In genomic region chr2:69615078-69615630, GRCh38 we compare ENCODE assay signal across 23 cellular contexts. TPM values are rescaled to one million over a fixed set of nuclear protein-coding genes. Genes with fewer than 3 reads are reported as not detected.
DNase-seq lines count a peak whose midpoint lies in the region; ATAC-seq, FAIRE-seq and TF ChIP-seq lines count a peak whose summit lies in the region.
"Had no signal": no experiment of that assay in that cellular context is flagged by ENCODE, and none has a peak within 500 bp of the region (broad histone marks: within the 10 kb centered on the region; RNA-seq: fewer than 3 reads in every experiment).

No MANE protein-coding gene starts in this region.

- no peak overlapping the region for H3K4me3 Mint-ChIP-seq in activated CD4-positive, alpha-beta T cell treated with anti-CD3 and anti-CD28 coated beads, Interleukin-2, amount 10 ng/mL, durations not matched to agents 24 days and 14 days
- no peak overlapping the region for H3K4me3 Mint-ChIP-seq in activated naive CD8-positive, alpha-beta T cell treated with anti-CD3 and anti-CD28 coated beads, Interleukin-2, amount 50 U/mL, for 24 hours
- H3K4me3 Mint-ChIP-seq: IgD-negative memory B cell; naive B cell; T-helper 1 cell treated with Interleukin-12 subunit alpha and Interleukin-12 subunit beta and Interleukin-4 antibody, amounts not matched to agents 30 μg/mL and 1 μg/mL, for 36 hours had no signal

- no peak for ATAC-seq in activated naive CD8-positive, alpha-beta T cell treated with anti-CD3 and anti-CD28 coated beads, Interleukin-2, amount 50 U/mL, for 24 hours

- peaks cover 29% of the 10 kb centered on the region for H3K4me1 Mint-ChIP-seq in activated CD4-positive, alpha-beta T cell treated with anti-CD3 and anti-CD28 coated beads, Interleukin-2, amount 10 ng/mL, durations not matched to agents 24 days and 14 days
- peaks cover 9% of the 10 kb centered on the region for H3K4me1 Mint-ChIP-seq in activated naive CD8-positive, alpha-beta T cell treated with anti-CD3 and anti-CD28 coated beads, Interleukin-2, amount 50 U/mL, for 24 hours

- FAIRE-seq in D721Med (lab: Jason Lieb, UNC), result no peak
- FAIRE-seq: kidney had no signal

- H3K4me1 ChIP-seq in osteoblast (ENCODE audit: insufficient read depth, low read length), result peaks cover 15% of the 10 kb centered on the region

- peaks cover 98% of the 10 kb centered on the region for H3K79me2 ChIP-seq in osteoblast (ENCODE audit: insufficient read depth, low read length)

- no peak overlapping the region for H3K4me2 ChIP-seq in osteoblast (ENCODE audit: insufficient read depth, low read length)

- no peaks in the 10 kb centered on the region for H3K9me3 ChIP-seq in osteoblast (ENCODE audit: low read depth, low read length)
- H3K9me3 ChIP-seq: ascending aorta had no signal

- H3K36me3 ChIP-seq in osteoblast (ENCODE audit: insufficient read depth, low read length), result no peaks in the 10 kb centered on the region
- H3K36me3 ChIP-seq: ascending aorta had no signal

- H3K27ac Mint-ChIP-seq in activated CD4-positive, alpha-beta T cell treated with anti-CD3 and anti-CD28 coated beads, Interleukin-2, amount 10 ng/mL, durations not matched to agents 24 days and 14 days, result peak overlapping the region; percentile 55
- peak overlapping the region; percentile 71 for H3K27ac Mint-ChIP-seq in activated naive CD8-positive, alpha-beta T cell treated with anti-CD3 and anti-CD28 coated beads, Interleukin-2, amount 50 U/mL, for 24 hours
- H3K27ac Mint-ChIP-seq: IgD-negative memory B cell; naive B cell; progenitor cell of endocrine pancreas; T-helper 1 cell treated with Interleukin-12 subunit alpha and Interleukin-12 subunit beta and Interleukin-4 antibody, amounts not matched to agents 30 μg/mL and 1 μg/mL, for 36 hours had no signal

- H3K4me3 ChIP-seq in osteoblast (ENCODE audit: insufficient read depth, low read length), result no peak overlapping the region
- H3K4me3 ChIP-seq: ascending aorta; BLaER1 treated with 17β-estradiol and CSF1 and Interleukin-3, amounts not matched to agents 10 nM and 100 nM had no signal

- H3K36me3 Mint-ChIP-seq in activated CD4-positive, alpha-beta T cell treated with anti-CD3 and anti-CD28 coated beads, Interleukin-2, amount 10 ng/mL, durations not matched to agents 24 days and 14 days (ENCODE audit: low read depth), result peaks cover 55% of the 10 kb centered on the region
- peaks cover 48% of the 10 kb centered on the region for H3K36me3 Mint-ChIP-seq in activated naive CD8-positive, alpha-beta T cell treated with anti-CD3 and anti-CD28 coated beads, Interleukin-2, amount 50 U/mL, for 24 hours (ENCODE audit: low read depth)
- H3K36me3 Mint-ChIP-seq: naive B cell had no signal

- no peaks in the 10 kb centered on the region for H3K27me3 ChIP-seq in osteoblast (ENCODE audit: insufficient read depth, low read length)
- H3K27me3 ChIP-seq: ascending aorta; BLaER1 treated with 17β-estradiol and CSF1 and Interleukin-3, amounts not matched to agents 10 nM and 100 nM had no signal

- H3K9me3 Mint-ChIP-seq in activated CD4-positive, alpha-beta T cell treated with anti-CD3 and anti-CD28 coated beads, Interleukin-2, amount 10 ng/mL, durations not matched to agents 24 days and 14 days, result peaks cover 18% of the 10 kb centered on the region
- H3K9me3 Mint-ChIP-seq in activated naive CD8-positive, alpha-beta T cell treated with anti-CD3 and anti-CD28 coated beads, Interleukin-2, amount 50 U/mL, for 24 hours, result peaks cover 12% of the 10 kb centered on the region

- peak overlapping the region; percentile 12 for H3K27ac ChIP-seq in osteoblast (ENCODE audit: low read depth, low read length)
- H3K27ac ChIP-seq: ascending aorta; BLaER1 treated with 17β-estradiol and CSF1 and Interleukin-3, amounts not matched to agents 10 nM and 100 nM had no signal

- H4K20me1 ChIP-seq in osteoblast (ENCODE audit: insufficient read depth, low read length), result peaks cover 78% of the 10 kb centered on the region

- H2AFZ ChIP-seq in osteoblast (ENCODE audit: low read length), result no peak overlapping the region

- no peaks in the 10 kb centered on the region for H3K27me3 Mint-ChIP-seq in activated CD4-positive, alpha-beta T cell treated with anti-CD3 and anti-CD28 coated beads, Interleukin-2, amount 10 ng/mL, durations not matched to agents 24 days and 14 days
- no peaks in the 10 kb centered on the region for H3K27me3 Mint-ChIP-seq in activated naive CD8-positive, alpha-beta T cell treated with anti-CD3 and anti-CD28 coated beads, Interleukin-2, amount 50 U/mL, for 24 hours
- H3K27me3 Mint-ChIP-seq: naive B cell, progenitor cell of endocrine pancreas had no signal

- DNase-seq in activated CD4-positive, alpha-beta T cell treated with anti-CD3 and anti-CD28 coated beads, Interleukin-2, amount 10 ng/mL, durations not matched to agents 24 days and 14 days, result no peak
- DNase-seq in activated CD4-positive, alpha-beta T cell treated with anti-CD3 and anti-CD28 coated beads, Interleukin-2, amount 50 U/mL, for 4 hours, result no peak
- DNase-seq in HT-29 (ENCODE audit: low spot score) (peak; percentile 41), osteoblast (ENCODE audit: insufficient read length, low spot score, missing footprints) (no peak), NCI-H69 (lab: John Stamatoyannopoulos, UW) (no peak), NCI-H748 (lab: John Stamatoyannopoulos, UW; ENCODE audit: unreplicated experiment) (no peak), D721Med (ENCODE audit: insufficient read length, low spot score) (no peak)
- no peak for DNase-seq in activated naive CD8-positive, alpha-beta T cell treated with anti-CD3 and anti-CD28 coated beads, Interleukin-2, amount 50 U/mL, for 24 hours
- DNase-seq: activated effector memory CD4-positive, alpha-beta T cell treated with Interleukin-2 at 50 U/mL for 16 hours; DMS79 treated with DMSO at 0.1 percent for 48 hours; GOT3; hippocampal formation; kidney; mammary epithelial cell; naive B cell; NCI-H187; NCI-H446 treated with DMSO at 0.1 percent for 48 hours; SHP77 had no signal

- intact Hi-C loops in activated CD4-positive, alpha-beta T cell treated with anti-CD3 and anti-CD28 coated beads, Interleukin-2, amount 10 ng/mL, durations not matched to agents 24 days and 14 days (cut with micrococcal nuclease), result no loop called here

- TF ChIP-seq CTCF in osteoblast (IDR thresholded peaks at IDR 0.05; ENCODE audit: extremely low read depth, low read depth, low read length) (no peak), D721Med (IDR thresholded peaks at IDR 0.05; ENCODE audit: insufficient read depth, missing control alignments) (no peak)

RNA-seq across cellular contexts. Expression of gene AAK1, which starts 28.4 kb away (rescaled TPM):
- 81.7 and 86.0 TPM in 2 replicates for total RNA-seq in activated CD4-positive, alpha-beta T cell treated with anti-CD3 and anti-CD28 coated beads, Interleukin-2, amount 10 ng/mL, durations not matched to agents 24 days and 14 days
- 14.7 and 16.2 TPM in 2 replicates for total RNA-seq in HT-29 (2014; rRNA removed; shearing (Covaris generic))
- 61.9 and 62.5 TPM in 2 replicates for total RNA-seq in osteoblast
